In genomic region chr19:49528211-49528771, GRCh38 we compare ENCODE assay signal across 8 cellular contexts. TPM values are rescaled to one million over a fixed set of nuclear protein-coding genes. Genes with fewer than 3 reads are reported as not detected.
DNase-seq lines count a peak whose midpoint lies in the region; ATAC-seq, FAIRE-seq and TF ChIP-seq lines count a peak whose summit lies in the region.

No MANE protein-coding gene starts in this region.

- H3K4me1 ChIP-seq in heart right ventricle (peaks cover 0 to 25% (median 8%) of the 10 kb centered on the region in 9 donors), sigmoid colon (peaks cover 0 to 24% (median 15%) of the 10 kb centered on the region in 4 donors)

- H3K4me1 Mint-ChIP-seq in activated B cell treated with CpG ODN at 0.5 μM for 24 hours, result peaks cover 16% of the 10 kb centered on the region

- H3K27me3 ChIP-seq in heart right ventricle (no peaks in the 10 kb centered on the region), sigmoid colon (no peaks in the 10 kb centered on the region)

- H3K4me3 ChIP-seq in heart right ventricle (peak overlapping the region; percentile 16 to 64 (median 56)), sigmoid colon (peak overlapping the region; percentile 21 to 52 (median 47))

- CTCF ChIA-PET in activated B cell treated with CpG ODN at 0.5 μM for 24 hours (lab: Charles Lee), result interaction anchor here (1.2 kb wide), 1 partner anchor 18 kb away, joined by 4 read pairs; no protein-coding TSS in a partner anchor

- ATAC-seq in activated B cell treated with CpG ODN at 0.5 μM for 24 hours (ENCODE audit: low read depth), result no peak
- peak in 6 of 8 donors; percentile 7 to 24 (median 15) for ATAC-seq in heart right ventricle
- ATAC-seq in GM21576 (IDR thresholded peaks at IDR 0.05; ENCODE audit: unreplicated experiment), result no peak

- peak overlapping the region; percentile 75 for H3K4me3 Mint-ChIP-seq in activated B cell treated with CpG ODN at 0.5 μM for 24 hours

- DNase-seq in GM03348 (ENCODE audit: low spot score) (peak; percentile 86), activated B cell treated with CpG ODN at 0.5 μM for 24 hours (no peak), heart right ventricle (peak; percentile 29 to 31), sigmoid colon (peak; percentile 77), GM19239 (ENCODE audit: insufficient read length, low spot score) (no peak), dedifferentiated amniotic fluid mesenchymal stem cell (ENCODE audit: extremely low spot score) (no peak), NCI-H2029 treated with DMSO at 0.1 percent for 48 hours (lab: John Stamatoyannopoulos, UW) (no peak)

- no peaks in the 10 kb centered on the region for H3K27me3 Mint-ChIP-seq in activated B cell treated with CpG ODN at 0.5 μM for 24 hours

- TF ChIP-seq POLR2A in sigmoid colon (IDR thresholded peaks at IDR 0.05), result no peak

- no peak for TF ChIP-seq EP300 in sigmoid colon (IDR thresholded peaks at IDR 0.05)

- H3K27ac ChIP-seq in heart right ventricle (peak overlapping the region in 8 of 10 donors; percentile 31 to 80 (median 57)), sigmoid colon (peak overlapping the region; percentile 53 to 75 (median 63))

- 38 to 43% methylated on average over 25 of the region's 25 CpGs for WGBS in heart right ventricle, 2 donors
- 60 to 69% methylated on average over 25 of the region's 25 CpGs for WGBS in sigmoid colon, 2 donors

- no peaks in the 10 kb centered on the region for H3K36me3 Mint-ChIP-seq in activated B cell treated with CpG ODN at 0.5 μM for 24 hours (ENCODE audit: low read depth)

- POLR2A ChIA-PET in activated B cell treated with CpG ODN at 0.5 μM for 24 hours (lab: Charles Lee), result interaction anchor here (0.5 to 1.3 kb wide), 7 partner anchors 15 to 148 kb away, joined by 3 to 8 read pairs (median 4); partner anchors contain the start of genes ALDH16A1, FCGRT, NOSIP and RPS11

- H3K9me3 ChIP-seq in heart right ventricle, result no peaks in the 10 kb centered on the region
- H3K9me3 ChIP-seq in sigmoid colon, result no peaks in the 10 kb centered on the region

- TF ChIP-seq CTCF in activated B cell treated with CpG ODN at 0.5 μM for 24 hours (IDR thresholded peaks at IDR 0.05) (no peak), heart right ventricle (IDR thresholded peaks at IDR 0.05) (no peak), sigmoid colon (IDR thresholded peaks at IDR 0.05) (no peak)

- no peak for FAIRE-seq in GM19239 (lab: Jason Lieb, UNC)

- H3K36me3 ChIP-seq in heart right ventricle (peaks cover 0 to 71% (median 0%) of the 10 kb centered on the region in 9 donors), sigmoid colon (peaks cover 0 to 10% (median 2%) of the 10 kb centered on the region in 4 donors)

- H3K27ac Mint-ChIP-seq in activated B cell treated with CpG ODN at 0.5 μM for 24 hours, result no peak overlapping the region

- H3K9me3 Mint-ChIP-seq in activated B cell treated with CpG ODN at 0.5 μM for 24 hours, result no peaks in the 10 kb centered on the region

- intact Hi-C loops in activated B cell treated with CpG ODN at 0.5 μM for 24 hours (cut with micrococcal nuclease) (no loop called here), heart right ventricle (cut with DNase I) (no loop called here), sigmoid colon (cut with DNase I) (no loop called here)

RNA-seq across cellular contexts. Expression of gene RCN3, which starts 0.5 kb away (rescaled TPM):
- total RNA-seq in activated B cell treated with CpG ODN at 0.5 μM for 24 hours (0.89 and 1.1 TPM in 2 replicates), heart right ventricle (10 to 100 TPM in 2 of 10 donors, 1 to 10 TPM in 8; 4.7 to 23.4 (median 6.1) TPM), sigmoid colon (10 to 100 TPM; 14.5 to 43.8 (median 20.6) TPM)
- polyA plus RNA-seq in heart right ventricle (10 to 100 TPM; 23.6 to 38.3 TPM), sigmoid colon (10 to 100 TPM; 13.6 to 28.2 (median 21.6) TPM)

RNA-seq across cellular contexts. Expression of gene FCGRT, which starts 15.8 kb away (rescaled TPM):
- total RNA-seq in activated B cell treated with CpG ODN at 0.5 μM for 24 hours, result 17.4 and 18.8 TPM in 2 replicates
- 100 to 1,000 TPM in 2 of 10 donors, 10 to 100 TPM in 8; 49.0 to 175 (median 71.4) TPM for total RNA-seq in heart right ventricle
- polyA plus RNA-seq in heart right ventricle, result 10 to 100 TPM; 63.2 to 83.6 TPM
- total RNA-seq in sigmoid colon, result 100 to 1,000 TPM; 164 to 203 (median 178) TPM
- 100 to 1,000 TPM; 222 to 317 (median 243) TPM for polyA plus RNA-seq in sigmoid colon

RNA-seq across cellular contexts. Expression of gene RPS11, which starts 32.1 kb away (rescaled TPM):
- total RNA-seq in activated B cell treated with CpG ODN at 0.5 μM for 24 hours (3,758 and 4,733 TPM in 2 replicates), heart right ventricle (1,000 to 10,000 TPM in 4 of 10 donors, 100 to 1,000 TPM in 6; 739 to 1,152 (median 854) TPM), sigmoid colon (1,000 to 10,000 TPM; 3,843 to 9,166 (median 6,008) TPM)
- polyA plus RNA-seq in heart right ventricle (1,000 to 10,000 TPM; 2,102 to 3,642 TPM), sigmoid colon (1,000 to 10,000 TPM; 4,449 to 8,009 (median 5,043) TPM)

RNA-seq across cellular contexts. Expression of gene RPL13A, which starts 40.9 kb away (rescaled TPM):
- total RNA-seq in activated B cell treated with CpG ODN at 0.5 μM for 24 hours (6,642 and 7,342 TPM in 2 replicates), heart right ventricle (1,000 to 10,000 TPM; 1,171 to 1,844 (median 1,328) TPM), sigmoid colon (1,000 to 10,000 TPM; 2,552 to 5,599 (median 4,191) TPM)
- polyA plus RNA-seq in heart right ventricle (1,000 to 10,000 TPM; 1,376 to 2,740 TPM), sigmoid colon (1,000 to 10,000 TPM; 4,070 to 6,094 (median 4,207) TPM)

RNA-seq across cellular contexts. Expression of gene NOSIP, which starts 52.1 kb away (rescaled TPM):
- total RNA-seq in activated B cell treated with CpG ODN at 0.5 μM for 24 hours (49.9 and 54.8 TPM in 2 replicates), heart right ventricle (10 to 100 TPM; 38.0 to 53.9 (median 45.1) TPM), sigmoid colon (10 to 100 TPM; 47.6 to 67.8 (median 62.3) TPM)
- polyA plus RNA-seq in heart right ventricle (100 to 1,000 TPM in 1 of 2 donors, 10 to 100 TPM in 1; 82.6 to 120 TPM), sigmoid colon (100 to 1,000 TPM in 2 of 3 donors, 10 to 100 TPM in 1; 96.1 to 123 (median 113) TPM)

Comparison
In these comparisons a context has a peak if more than half of its experiments do, and no peak if none do; other contexts are left out.
1. DNase-seq: peak in GM03348 (single experiment), heart right ventricle (2 of 2) and sigmoid colon (single experiment); none in activated B cell treated with CpG ODN at 0.5 μM for 24 hours (single experiment), GM19239 (single experiment), dedifferentiated amniotic fluid mesenchymal stem cell (single experiment) and NCI-H2029 treated with DMSO at 0.1 percent for 48 hours (single experiment).
2. ATAC-seq: peak in heart right ventricle (6 of 8); none in activated B cell treated with CpG ODN at 0.5 μM for 24 hours (single experiment) and GM21576 (single experiment).